23 cellular contexts compared by ENCODE assay signal in genomic region chr16:70710422-70711210, GRCh38. TPM values are rescaled to one million over a fixed set of nuclear protein-coding genes. Genes with fewer than 3 reads are reported as not detected.
DNase-seq lines count a peak whose midpoint lies in the region; ATAC-seq, FAIRE-seq and TF ChIP-seq lines count a peak whose summit lies in the region.
"Had no signal": no experiment of that assay in that cellular context is flagged by ENCODE, and none has a peak within 500 bp of the region (broad histone marks: within the 10 kb centered on the region; RNA-seq: fewer than 3 reads in every experiment).

No MANE protein-coding gene starts in this region.

- peak overlapping the region; percentile 40 for H2AK5ac ChIP-seq in IMR-90 (ENCODE audit: low read depth, low read length)

- POLR2A ChIA-PET in IMR-90 (lab: Charles Lee; ENCODE audit: unreplicated experiment) = no interaction called here

- peaks cover 7% of the 10 kb centered on the region for H3K27me3 Mint-ChIP-seq in neural progenitor cell (ENCODE audit: insufficient read depth, low read depth)
- H3K27me3 Mint-ChIP-seq: stimulated activated naive B cell treated with anti-CD40 and anti-IgM and Interleukin-4, amounts not matched to agents 10 μg/mL and 1 μg/mL and 100 μg/mL, for 72 hours; T-helper 17 cell had no signal

- no TSS peak for BruUV-seq in IMR-90 (replicated peaks; lab: Mats Ljungman, UMichigan)

- H2AK9ac ChIP-seq in IMR-90 (replicated peaks; ENCODE audit: low read depth, low read length, poor library complexity) = peak overlapping the region; percentile 59

- H3K79me2 ChIP-seq in neural progenitor cell (ENCODE audit: low read depth) = no peaks in the 10 kb centered on the region

- peak overlapping the region; percentile 21 for H3K4me3 Mint-ChIP-seq in neural progenitor cell
- H3K4me3 Mint-ChIP-seq: CD14-positive monocyte; endodermal cell; stimulated activated naive B cell treated with anti-CD40 and anti-IgM and Interleukin-4, amounts not matched to agents 10 μg/mL and 1 μg/mL and 100 μg/mL, for 72 hours; T-helper 17 cell had no signal

- WGBS in IMR-90 (ENCODE audit: extremely low coverage in 2 of 2, insufficient read length in 1 of 2), 2 experiments = 81% methylated on average over 14 of the region's 31 CpGs; no CpG with 5 or more reads in 1 of the 2 experiments

- peaks cover 4% of the 10 kb centered on the region for H3K36me3 Mint-ChIP-seq in neural progenitor cell

- no peaks in the 10 kb centered on the region for H4K20me1 ChIP-seq in BLaER1
- no peaks in the 10 kb centered on the region for H4K20me1 ChIP-seq in IMR-90 (ENCODE audit: insufficient read depth, low read length)
- peaks cover 3% of the 10 kb centered on the region for H4K20me1 ChIP-seq in neural progenitor cell (ENCODE audit: low read depth)

- no peak overlapping the region for H4K5ac ChIP-seq in IMR-90 (ENCODE audit: low read depth, low read length)

- H3K27ac Mint-ChIP-seq in neural progenitor cell = peak overlapping the region; percentile 37
- H3K27ac Mint-ChIP-seq: activated T-helper 2 cell treated with anti-CD3 and anti-CD28 coated beads, Interferon-gamma antibody, Interleukin-2, Interleukin-4, amounts not matched to agents 10 μg/mL and 5 μg/mL and 100 μg/mL, durations not matched to agents 14 hours and 24 hours and 36 hours; endodermal cell; stimulated activated naive B cell treated with anti-CD40 and anti-IgM and Interleukin-4, amounts not matched to agents 10 μg/mL and 1 μg/mL and 100 μg/mL, for 72 hours had no signal

- H3K27ac ChIP-seq in BLaER1 (peak overlapping the region; percentile 53), IMR-90 (ENCODE audit: insufficient read depth, low read length) (no peak overlapping the region), kidney (ENCODE audit: low read depth in 2 of 2, low read length in 2 of 2) (peak overlapping the region; percentile 87 to 91), neural progenitor cell (no peak overlapping the region), colonic mucosa (no peak overlapping the region)
- H3K27ac ChIP-seq: body of pancreas, SK-N-MC, thoracic aorta had no signal

- H3K18ac ChIP-seq in IMR-90 (ENCODE audit: low read depth, low read length) = no peak overlapping the region

- H3K4me2 ChIP-seq in BLaER1 (peak overlapping the region; percentile 62), IMR-90 (ENCODE audit: low read depth, low read length) (no peak overlapping the region), neural progenitor cell (no peak overlapping the region)

- no peak overlapping the region for H3K56ac ChIP-seq in IMR-90 (ENCODE audit: extremely low read depth, insufficient read depth, low read length)

- in situ Hi-C loops in IMR-90 (cut with MboI; ENCODE audit: low sequenced_read_pairs) = no loop called here

- H3K36me3 ChIP-seq in BLaER1 = peaks cover 21% of the 10 kb centered on the region; the same call in 1 of the 2 replicates
- no peaks in the 10 kb centered on the region for H3K36me3 ChIP-seq in IMR-90 (ENCODE audit: control insufficient read depth, insufficient read depth, low read length)
- no peaks in the 10 kb centered on the region for H3K36me3 ChIP-seq in kidney (ENCODE audit: control insufficient read depth in 1 of 2, insufficient read depth in 2 of 2, low read length in 2 of 2)
- no peaks in the 10 kb centered on the region for H3K36me3 ChIP-seq in neural progenitor cell
- H3K36me3 ChIP-seq in colonic mucosa = no peaks in the 10 kb centered on the region
- H3K36me3 ChIP-seq: thoracic aorta had no signal

- H3K9me3 Mint-ChIP-seq in neural progenitor cell = no peaks in the 10 kb centered on the region
- H3K9me3 Mint-ChIP-seq: activated T-helper 2 cell treated with anti-CD3 and anti-CD28 coated beads, Interferon-gamma antibody, Interleukin-2, Interleukin-4, amounts not matched to agents 10 μg/mL and 5 μg/mL and 100 μg/mL, durations not matched to agents 14 hours and 24 hours and 36 hours; CD14-positive monocyte; endodermal cell; stimulated activated naive B cell treated with anti-CD40 and anti-IgM and Interleukin-4, amounts not matched to agents 10 μg/mL and 1 μg/mL and 100 μg/mL, for 72 hours had no signal

- no peak for ATAC-seq in IMR-90 (ENCODE audit: low read depth)
- ATAC-seq: body of pancreas; stimulated activated naive B cell treated with anti-CD40 and anti-IgM and Interleukin-4, amounts not matched to agents 10 μg/mL and 1 μg/mL and 100 μg/mL, for 72 hours; T-helper 17 cell had no signal

- H2BK15ac ChIP-seq in IMR-90 (ENCODE audit: low read depth, low read length) = no peak overlapping the region; the same call in 2 of the 3 replicates

- H3K23ac ChIP-seq in IMR-90 (ENCODE audit: low read depth, low read length) = no peak overlapping the region

- H3K14ac ChIP-seq in IMR-90 (replicated peaks; ENCODE audit: low read depth, low read length) = no peak overlapping the region

- H2BK20ac ChIP-seq in IMR-90 (ENCODE audit: low read depth, low read length) = no peak overlapping the region

- H3K9me3 ChIP-seq in BLaER1 (no peaks in the 10 kb centered on the region), IMR-90 (ENCODE audit: control insufficient read depth, insufficient read depth, low read length) (no peaks in the 10 kb centered on the region), kidney (ENCODE audit: control insufficient read depth in 1 of 2, low read length in 2 of 2) (no peaks in the 10 kb centered on the region), neural progenitor cell (ENCODE audit: low read depth) (no peaks in the 10 kb centered on the region), colonic mucosa (no peaks in the 10 kb centered on the region)
- H3K9me3 ChIP-seq: body of pancreas, thoracic aorta had no signal

- TF ChIP-seq POLR2A in IMR-90 (IDR thresholded peaks at IDR 0.05; ENCODE audit: low read depth, low read length) = no peak
- no peak for TF ChIP-seq POLR2A in GM12892 (IDR thresholded peaks at IDR 0.05; ENCODE audit: low read depth, low read length)

- no peak overlapping the region for H2BK5ac ChIP-seq in IMR-90 (ENCODE audit: low read depth, low read length, poor library complexity, severe bottlenecking)

- peaks cover 44% of the 10 kb centered on the region for H3K9me1 ChIP-seq in IMR-90 (ENCODE audit: insufficient read depth, low read length)

- H3K4ac ChIP-seq in IMR-90 (ENCODE audit: low read depth, low read length) = peak overlapping the region; percentile 44

- peak overlapping the region; percentile 27; the same call in 1 of the 2 replicates for H4K91ac ChIP-seq in IMR-90 (ENCODE audit: insufficient read depth, low read depth, low read length)

- no peak overlapping the region for H2AFZ ChIP-seq in IMR-90 (replicated peaks; ENCODE audit: low read length, poor library complexity)
- H2AFZ ChIP-seq in neural progenitor cell (replicated peaks) = no peak overlapping the region

- peaks cover 9 to 53% of the 10 kb centered on the region in 2 experiments for H3K79me1 ChIP-seq in IMR-90 (ENCODE audit: low read depth in 1 of 2, low read length in 2 of 2)

- dilution Hi-C loops in IMR-90 (cut with HindIII; ENCODE audit: low sequenced_read_pairs, unreplicated experiment) = no loop called here

- FAIRE-seq in kidney (lab: Jason Lieb, UNC) (no peak), GM12892 (lab: Jason Lieb, UNC) (no peak)
- FAIRE-seq: keratinocyte had no signal

- DNase-seq in IMR-90 (no peak), kidney (no peak), neural progenitor cell (ENCODE audit: low spot score) (no peak), SIG-M5 (lab: John Stamatoyannopoulos, UW) (no peak), GM12892 (ENCODE audit: insufficient read length) (no peak), colonic mucosa (no peak), globus pallidus (ENCODE audit: low spot score) (no peak)
- DNase-seq: activated CD4-positive, alpha-beta T cell treated with anti-CD3 and anti-CD28 coated beads for 48 hours; body of pancreas; endodermal cell; NCI-H1048; NCI-H187; NCI-H526 treated with DMSO at 0.1 percent for 48 hours; stimulated activated CD4-positive, alpha-beta T cell treated with anti-CD3 and anti-CD28 coated beads, Interleukin-12 subunit alpha, Interleukin-12 subunit beta, amount 100 ng/mL, for 4 hours; stimulated activated CD4-positive, alpha-beta T cell treated with anti-CD3 and anti-CD28 coated beads, Interleukin-4, amount 100 ng/mL, for 24 hours; stimulated activated naive B cell treated with anti-CD40 and anti-IgM and Interleukin-4, amounts not matched to agents 10 μg/mL and 1 μg/mL and 100 μg/mL, for 72 hours; T-helper 17 cell had no signal

- H2BK120ac ChIP-seq in IMR-90 (ENCODE audit: low read depth, low read length) = no peak overlapping the region

- H3K9ac ChIP-seq in BLaER1 = no peak overlapping the region
- no peak overlapping the region for H3K9ac ChIP-seq in IMR-90 (ENCODE audit: low read depth, low read length)
- H3K9ac ChIP-seq in kidney (ENCODE audit: low read length in 2 of 2) = peak overlapping the region in 1 of 2 donors; percentile 53
- no peak overlapping the region for H3K9ac ChIP-seq in neural progenitor cell
- no peak overlapping the region for H3K9ac ChIP-seq in colonic mucosa (ENCODE audit: low read depth in 2 of 2, low read length in 2 of 2)

- TF ChIP-seq RAD21 in IMR-90 (IDR thresholded peaks at IDR 0.05; ENCODE audit: low read length) = no peak

- H3K27me3 ChIP-seq in BLaER1 (no peaks in the 10 kb centered on the region), IMR-90 (ENCODE audit: control insufficient read depth, insufficient read depth, low read length) (no peaks in the 10 kb centered on the region), neural progenitor cell (no peaks in the 10 kb centered on the region), colonic mucosa (no peaks in the 10 kb centered on the region)
- H3K27me3 ChIP-seq: body of pancreas had no signal

- intact Hi-C loops in IMR-90 (cut with micrococcal nuclease) = no loop called here
- intact Hi-C loops in kidney (cut with DNase I) = no loop called here
- intact Hi-C loops in colonic mucosa (cut with DNase I) = no loop called here

- peaks cover 56% of the 10 kb centered on the region for H3K4me1 Mint-ChIP-seq in neural progenitor cell
- H3K4me1 Mint-ChIP-seq: CD14-positive monocyte; stimulated activated naive B cell treated with anti-CD40 and anti-IgM and Interleukin-4, amounts not matched to agents 10 μg/mL and 1 μg/mL and 100 μg/mL, for 72 hours had no signal

- no peak overlapping the region for H3K4me3 ChIP-seq in BLaER1
- no peak overlapping the region for H3K4me3 ChIP-seq in IMR-90 (ENCODE audit: insufficient read depth, low read depth, low read length)
- no peak overlapping the region for H3K4me3 ChIP-seq in kidney (ENCODE audit: low read length in 2 of 2)
- H3K4me3 ChIP-seq in neural progenitor cell = no peak overlapping the region
- H3K4me3 ChIP-seq in colonic mucosa = no peak overlapping the region
- H3K4me3 ChIP-seq: body of pancreas, SK-N-MC, thoracic aorta had no signal

- CTCF ChIA-PET in IMR-90 (lab: Yijun Ruan, JAX) = no interaction called here

- H3F3A ChIP-seq in neural progenitor cell (ENCODE audit: low read depth) = no peaks in the 10 kb centered on the region

- no peak overlapping the region for H4K8ac ChIP-seq in IMR-90 (ENCODE audit: low read depth in 2 of 2, low read length in 2 of 2)

- TF ChIP-seq CTCF in IMR-90 (conservative IDR thresholded peaks at IDR 0.05; ENCODE audit: low read depth, low read length) = no peak
- no peak for TF ChIP-seq CTCF in kidney (IDR thresholded peaks at IDR 0.05; ENCODE audit: borderline replicate concordance, extremely low read depth, insufficient read depth)
- no peak for TF ChIP-seq CTCF in neural progenitor cell (IDR thresholded peaks at IDR 0.05)
- TF ChIP-seq CTCF in colonic mucosa (IDR thresholded peaks at IDR 0.05) = no peak

- H3K4me1 ChIP-seq in BLaER1 (peaks cover 71% of the 10 kb centered on the region), IMR-90 (ENCODE audit: control insufficient read depth, insufficient read depth, low read length) (peaks cover 39% of the 10 kb centered on the region), kidney (ENCODE audit: control insufficient read depth in 1 of 2, insufficient read depth in 1 of 2, low read depth in 1 of 2, low read length in 2 of 2) (peaks cover 56 to 73% of the 10 kb centered on the region in 2 donors), neural progenitor cell (peaks cover 29% of the 10 kb centered on the region), colonic mucosa (no peaks in the 10 kb centered on the region)

RNA-seq across cellular contexts. Expression of gene MTSS2, which starts 24.8 kb away (rescaled TPM):
- total RNA-seq in IMR-90 (2012; rRNA removed) (8.9 and 9.1 TPM in 2 replicates), kidney (33.0 TPM), neural progenitor cell (ENCODE audit: low replicate concordance) (6.2 and 22.1 TPM in 2 replicates), colonic mucosa (10 to 100 TPM; 15.5 to 25.3 TPM)
- polyA plus RNA-seq in IMR-90 (2012; rRNA removed) (86.2 and 108 TPM in 2 replicates), kidney (ENCODE audit: insufficient read depth, low read depth, low replicate concordance) (19.2 TPM)
- polyA plus RNA-seq in IMR-90 (2012; cell fraction: cytosol; rRNA removed) = 69.9 and 88.4 TPM in 2 replicates
- polyA plus RNA-seq in IMR-90 (2012; cell fraction: nucleus; rRNA removed; ENCODE audit: low replicate concordance) = 148 and 251 TPM in 2 replicates
- not detected for polyA plus RNA-seq in GM12892 (2012; ENCODE audit: missing spikeins)
- polyA plus RNA-seq: CD14-positive monocyte had no signal

Comparison
In these comparisons a context has a peak if more than half of its experiments do, and no peak if none do; other contexts are left out.
1. H3K27ac ChIP-seq: peak in BLaER1 (single experiment) and kidney (2 of 2); none in IMR-90 (single experiment), neural progenitor cell (single experiment) and colonic mucosa (single experiment).